19 cellular contexts compared by ENCODE assay signal in the genomic region with DNA sequence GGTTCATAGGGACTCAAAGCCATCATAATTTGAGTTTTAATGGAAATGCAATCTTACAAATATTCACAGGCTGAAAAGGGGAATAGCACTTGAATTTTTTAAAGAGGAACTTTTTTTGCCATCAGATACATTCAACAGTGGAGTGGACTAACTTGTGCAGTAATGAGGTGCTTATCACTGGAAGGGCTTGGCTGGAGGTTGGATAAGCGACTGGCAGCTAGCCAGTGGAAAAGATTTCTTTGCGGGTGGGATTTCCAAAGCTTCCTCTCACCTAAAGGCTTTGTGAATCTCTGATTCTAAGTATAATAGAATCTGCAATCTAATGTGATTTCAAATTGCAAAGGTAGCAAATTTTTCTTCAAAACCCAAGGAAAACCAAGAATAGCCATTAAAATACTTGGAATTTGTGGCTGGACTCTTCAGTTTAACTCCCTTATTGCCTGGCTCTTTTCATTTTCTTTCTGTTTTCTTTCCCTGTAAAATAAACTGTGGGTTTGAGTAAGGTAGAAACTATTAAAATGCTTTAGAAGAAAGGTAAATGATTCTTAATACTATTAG.
"Had no signal": no experiment of that assay in that cellular context is flagged by ENCODE, and none has a peak within 500 bp of the region (broad histone marks: within the 10 kb centered on the region; RNA-seq: fewer than 3 reads in every experiment).

No MANE protein-coding gene starts in this region.

- H3K9me3 ChIP-seq: breast epithelium, colonic mucosa, heart right ventricle, sigmoid colon, suprapubic skin, upper lobe of right lung had no signal

- H3K4me1 ChIP-seq: breast epithelium, colonic mucosa, sigmoid colon, suprapubic skin, upper lobe of right lung had no signal

- H3K36me3 ChIP-seq: breast epithelium, colonic mucosa, heart right ventricle, sigmoid colon, suprapubic skin, upper lobe of right lung had no signal

- H3K4me3 ChIP-seq: breast epithelium, colonic mucosa, heart right ventricle, sigmoid colon, suprapubic skin, upper lobe of right lung had no signal

- DNase-seq: activated B cell treated with CpG ODN at 0.5 μM for 24 hours; activated CD4-positive, alpha-beta T cell treated with anti-CD3 and anti-CD28 coated beads, Interleukin-2, amount 50 U/mL, for 1 hour; activated naive CD4-positive, alpha-beta T cell treated with anti-CD3 and anti-CD28 coated beads, Interleukin-2, amount 50 U/mL, for 16 hours; activated T-cell treated with anti-CD3 and anti-CD28 coated beads, Interleukin-2, amount 50 U/mL, for 1 hour; amniotic stem cell; colonic mucosa; effector CD4-positive, alpha-beta T cell; heart right ventricle; islet precursor cell; natural killer cell; nucleus accumbens; sigmoid colon; stimulated activated CD4-positive, alpha-beta T cell treated with anti-CD3 and anti-CD28 coated beads, Interleukin-2, amount 100 ng/mL, for 48 hours; stimulated activated naive CD4-positive, alpha-beta T cell treated with Interleukin-2 at 50 U/mL for 16 hours; T-helper 9 cell; upper lobe of right lung had no signal

- H3K27ac ChIP-seq: breast epithelium, colonic mucosa, heart right ventricle, sigmoid colon, suprapubic skin, upper lobe of right lung had no signal

- ATAC-seq: heart right ventricle, left lobe of liver, natural killer cell, upper lobe of right lung had no signal

- H3K27me3 ChIP-seq: breast epithelium, colonic mucosa, heart right ventricle, sigmoid colon, suprapubic skin, upper lobe of right lung had no signal
